Comparison of ENCODE assay signal across 8 cellular contexts in the genomic region with DNA sequence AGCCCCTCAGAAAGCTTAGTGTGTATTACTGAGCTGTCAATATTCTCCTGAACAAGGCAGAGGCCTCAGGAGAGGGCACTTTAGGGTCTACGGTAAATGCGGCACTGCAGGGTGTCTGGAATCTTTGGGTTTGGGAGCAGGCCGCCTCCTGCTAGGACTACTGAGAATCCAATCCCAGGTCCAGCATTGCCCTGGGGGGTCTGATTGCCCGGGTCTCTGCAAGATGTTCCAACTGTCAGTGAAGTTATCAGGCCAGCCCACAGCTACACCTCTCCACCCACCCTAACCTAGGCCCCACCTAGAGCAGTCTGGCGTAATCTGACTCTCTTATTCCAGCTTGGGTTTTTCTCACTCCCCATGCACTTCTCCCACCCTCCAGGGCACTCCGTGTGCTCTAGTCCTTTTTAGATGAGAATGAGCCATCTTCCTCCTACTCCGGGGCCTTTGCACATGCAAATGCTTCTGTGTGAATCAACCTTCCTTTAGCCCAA. TPM values are rescaled to one million over a fixed set of nuclear protein-coding genes. Genes with fewer than 3 reads are reported as not detected.
A peak's percentile ranks its signal among the peaks of the same experiment; 100 is the strongest.
DNase-seq lines count a peak whose midpoint lies in the region; ATAC-seq, FAIRE-seq and TF ChIP-seq lines count a peak whose summit lies in the region.

No MANE protein-coding gene starts in this region.

- TF ChIP-seq RAD21 in HepG2 (CRISPR knock-in tag; IDR thresholded peaks at IDR 0.05): no peak

- POLR2A ChIA-PET in activated CD4-positive, alpha-beta T cell treated with anti-CD3 and anti-CD28 coated beads, Interleukin-2, amount 10 ng/mL, durations not matched to agents 7 days and 5 days (lab: Charles Lee): interaction anchor here (0.7 kb wide), 1 partner anchor 18 kb away, joined by 3 read pairs; no protein-coding TSS in a partner anchor
- POLR2A ChIA-PET in HepG2 (lab: Yijun Ruan, JAX): interaction anchor here (2.9 to 3.8 kb wide), 6 partner anchors 9 to 69 kb away, joined by 13 to 46 read pairs (median 35); no protein-coding TSS in a partner anchor

- H3K4me3 ChIP-seq in HepG2 (replicated peaks in 1 of 3; ENCODE audit: insufficient read depth in 1 of 3, low read depth in 2 of 3, low read length in 3 of 3) (peak overlapping the region in 1 of 3 experiments; percentile 94; a peak in 1 of 6 replicates), thymus (ENCODE audit: low read length) (no peak overlapping the region)

- H3K27me3 ChIP-seq in HepG2 (ENCODE audit: control insufficient read depth in 1 of 2, insufficient read depth in 2 of 2, low read length in 2 of 2) (no peaks in the 10 kb centered on the region; a peak in 1 of 5 replicates), thymus (ENCODE audit: control insufficient read depth, insufficient read depth) (no peaks in the 10 kb centered on the region)

- H3K9me3 ChIP-seq in HepG2 (ENCODE audit: low read length): peaks cover 7% of the 10 kb centered on the region
- no peaks in the 10 kb centered on the region for H3K9me3 ChIP-seq in thymus (ENCODE audit: control insufficient read depth)

- H2AFZ ChIP-seq in HepG2 (ENCODE audit: low read length): no peak overlapping the region

- no peak for DNase-seq in activated CD4-positive, alpha-beta T cell treated with anti-CD3 and anti-CD28 coated beads, Interleukin-2, amount 10 ng/mL, durations not matched to agents 7 days and 5 days
- DNase-seq in activated CD4-positive, alpha-beta T cell treated with anti-CD3 and anti-CD28 coated beads, Interleukin-2, amount 50 U/mL, for 1 hour: no peak
- no peak for DNase-seq in activated naive CD4-positive, alpha-beta T cell treated with anti-CD3 and anti-CD28 coated beads, Interleukin-2, amount 50 U/mL, for 72 hours (ENCODE audit: low spot score in 2 of 2)
- DNase-seq in HepG2 (ENCODE audit: low spot score): no peak
- DNase-seq in posterior vena cava (ENCODE audit: low spot score): no peak
- DNase-seq in GM03348 (ENCODE audit: low spot score): no peak

- in situ Hi-C loops in HepG2 (cut with HindIII; ENCODE audit: extremely low pct_ligation_motif_present, low pct_unique_long_range_greater_than_20kb): no loop called here

- peak overlapping the region; percentile 100 for H3K27ac Mint-ChIP-seq in activated CD4-positive, alpha-beta T cell treated with anti-CD3 and anti-CD28 coated beads, Interleukin-2, amount 10 ng/mL, durations not matched to agents 7 days and 5 days
- peak overlapping the region; percentile 95 to 98 for H3K27ac Mint-ChIP-seq in activated naive CD4-positive, alpha-beta T cell treated with anti-CD3 and anti-CD28 coated beads, Interleukin-2, amount 50 U/mL, for 72 hours

- intact Hi-C loops in HepG2 (cut with micrococcal nuclease; ENCODE audit: unreplicated experiment) (loop anchor here (1.0 kb wide), 1 partner anchor 17 kb away; no protein-coding TSS in a partner anchor), posterior vena cava (cut with DNase I) (loop anchor here in 1 of 2 donors (10.0 kb wide), 1 partner anchor 252 kb away; no protein-coding TSS in a partner anchor)

- WGBS in HepG2 (ENCODE audit: low lambda C conversion rate): 47% methylated on average over 4 of the region's 7 CpGs
- WGBS in thymus: 97% methylated on average over 7 of the region's 7 CpGs

- no peak for TF ChIP-seq EP300 in HepG2 (IDR thresholded peaks at IDR 0.05; ENCODE audit: low read depth in 2 of 2, low read length in 2 of 2)
- no peak for TF ChIP-seq EP300 in HepG2 (CRISPR knock-in tag; IDR thresholded peaks at IDR 0.05; ENCODE audit: borderline replicate concordance)

- H3K9me3 Mint-ChIP-seq in activated CD4-positive, alpha-beta T cell treated with anti-CD3 and anti-CD28 coated beads, Interleukin-2, amount 10 ng/mL, durations not matched to agents 7 days and 5 days: peaks cover 16% of the 10 kb centered on the region
- H3K9me3 Mint-ChIP-seq in activated naive CD4-positive, alpha-beta T cell treated with anti-CD3 and anti-CD28 coated beads, Interleukin-2, amount 50 U/mL, for 72 hours: peaks cover 0 to 14% of the 10 kb centered on the region in 2 donors

- H3K36me3 ChIP-seq in HepG2 (replicated peaks in 1 of 2; ENCODE audit: control insufficient read depth in 1 of 2, insufficient read depth in 2 of 2, low read length in 2 of 2): no peaks in the 10 kb centered on the region
- H3K36me3 ChIP-seq in thymus (ENCODE audit: control insufficient read depth, insufficient read depth): no peaks in the 10 kb centered on the region

- 0 out of 2 replicates have a peak overlapping the region, but pooled peaks have one; percentile 34 for H3K9ac ChIP-seq in HepG2 (ENCODE audit: insufficient read depth, low read depth, low read length)

- peaks cover 39% of the 10 kb centered on the region for H3K4me1 Mint-ChIP-seq in activated CD4-positive, alpha-beta T cell treated with anti-CD3 and anti-CD28 coated beads, Interleukin-2, amount 10 ng/mL, durations not matched to agents 7 days and 5 days

- no TSS peak for BruUV-seq in HepG2 (replicated peaks; lab: Mats Ljungman, UMichigan)

- peaks cover 20% of the 10 kb centered on the region for H3K79me2 ChIP-seq in HepG2 (ENCODE audit: insufficient read depth, low read length)

- H3K27ac ChIP-seq in HepG2 (ENCODE audit: extremely low read length, insufficient read depth, low read length) (no peak overlapping the region), thymus (ENCODE audit: low read depth) (peak overlapping the region; percentile 66)

- H3K36me3 Mint-ChIP-seq in activated CD4-positive, alpha-beta T cell treated with anti-CD3 and anti-CD28 coated beads, Interleukin-2, amount 10 ng/mL, durations not matched to agents 7 days and 5 days (ENCODE audit: low read depth): peaks cover 23% of the 10 kb centered on the region
- H3K36me3 Mint-ChIP-seq in activated naive CD4-positive, alpha-beta T cell treated with anti-CD3 and anti-CD28 coated beads, Interleukin-2, amount 50 U/mL, for 72 hours: peaks cover 15 to 33% of the 10 kb centered on the region in 2 donors

- peak overlapping the region; percentile 88 for H3K4me3 Mint-ChIP-seq in activated CD4-positive, alpha-beta T cell treated with anti-CD3 and anti-CD28 coated beads, Interleukin-2, amount 10 ng/mL, durations not matched to agents 7 days and 5 days

- H3K4me1 ChIP-seq in HepG2 (ENCODE audit: insufficient read depth, low read length) (peaks cover 28% of the 10 kb centered on the region), thymus (ENCODE audit: control insufficient read depth, insufficient read depth, low read length) (peaks cover 8% of the 10 kb centered on the region)

- no peak for ATAC-seq in activated naive CD4-positive, alpha-beta T cell treated with anti-CD3 and anti-CD28 coated beads, Interleukin-2, amount 50 U/mL, for 72 hours
- ATAC-seq in HepG2 (no peak), HG03196 (IDR thresholded peaks at IDR 0.05; ENCODE audit: unreplicated experiment) (no peak)

- H3K4me2 ChIP-seq in HepG2 (ENCODE audit: low read depth, low read length): peak overlapping the region; percentile 96

- TF ChIP-seq CTCF in HepG2 (CRISPR knock-in tag; IDR thresholded peaks at IDR 0.05): no peak

- H3K27me3 Mint-ChIP-seq in activated CD4-positive, alpha-beta T cell treated with anti-CD3 and anti-CD28 coated beads, Interleukin-2, amount 10 ng/mL, durations not matched to agents 7 days and 5 days: peaks cover 2% of the 10 kb centered on the region

- TF ChIP-seq POLR2A in HepG2 (IDR thresholded peaks at IDR 0.05; ENCODE audit: insufficient read depth in 1 of 2, low read depth in 2 of 2, low read length in 2 of 2): no peak

- no peak for FAIRE-seq in HepG2 (lab: Jason Lieb, UNC)

- H4K20me1 ChIP-seq in HepG2 (ENCODE audit: insufficient read depth, low read length): peaks cover 1% of the 10 kb centered on the region

- CTCF ChIA-PET in activated CD4-positive, alpha-beta T cell treated with anti-CD3 and anti-CD28 coated beads, Interleukin-2, amount 10 ng/mL, durations not matched to agents 7 days and 5 days (lab: Charles Lee): interaction anchor here (2.4 kb wide), 1 partner anchor 19 kb away, joined by 17 read pairs; no protein-coding TSS in a partner anchor
- CTCF ChIA-PET in HepG2 (lab: Yijun Ruan, JAX; ENCODE audit: low intra/inter-chr PET ratio, low total read pairs): no interaction called here

TF ChIP-seq in HepG2, 621 proteins besides CTCF, POLR2A, EP300 and RAD21 (continues in another document):
- TF ChIP-seq MAFK (conservative IDR thresholded peaks at IDR 0.05 in 1 of 2, IDR thresholded peaks at IDR 0.05 in 1 of 2; ENCODE audit: low read length in 2 of 2): no peak
- TF ChIP-seq SIX4 (CRISPR knock-in tag; IDR thresholded peaks at IDR 0.05): no peak
- 0 out of 2 replicates have a peak, but pooled peaks have one; percentile 17 for TF ChIP-seq ZNF629 (CRISPR knock-in tag; conservative IDR thresholded peaks at IDR 0.05)
- no peak for TF ChIP-seq ZNF619 (CRISPR knock-in tag; IDR thresholded peaks at IDR 0.05)

RNA-seq across cellular contexts. Expression of gene ZFP36L1, which starts 4.4 kb away (rescaled TPM):
- 10 to 100 TPM; 81.7 to 82.2 TPM for total RNA-seq in activated CD4-positive, alpha-beta T cell treated with anti-CD3 and anti-CD28 coated beads, Interleukin-2, amount 10 ng/mL, durations not matched to agents 7 days and 5 days
- total RNA-seq in activated naive CD4-positive, alpha-beta T cell treated with anti-CD3 and anti-CD28 coated beads, Interleukin-2, amount 50 U/mL, for 72 hours: 100 to 1,000 TPM in 1 of 2 donors, 10 to 100 TPM in 1; 73.4 to 158 TPM
- total RNA-seq in HepG2 (2016; rRNA removed; fragmentation: Illumina TruSeq; extraction: Trizol) (7.4 and 8.4 TPM in 2 replicates), posterior vena cava (100 to 1,000 TPM; 311 to 319 TPM)
- total RNA-seq in HepG2 (2016; cell fraction: cytosol; rRNA removed; fragmentation: Illumina TruSeq; extraction: Trizol; ENCODE audit: low read depth): 2.6 and 3.4 TPM in 2 replicates
- total RNA-seq in HepG2 (2016; cell fraction: insoluble cytoplasmic fraction; rRNA removed; fragmentation: Illumina TruSeq; extraction: Trizol): 7.9 and 8.4 TPM in 2 replicates
- 11.1 and 11.3 TPM in 2 replicates for total RNA-seq in HepG2 (2016; cell fraction: membrane; rRNA removed; fragmentation: Illumina TruSeq; extraction: Trizol)
- 13.8 and 14.1 TPM in 2 replicates for total RNA-seq in HepG2 (2016; cell fraction: nucleus; rRNA removed; fragmentation: Illumina TruSeq; extraction: Trizol)
- polyA plus RNA-seq in HepG2 (2011; rRNA removed) (10.2 and 12.7 TPM in 2 replicates), thymus (109 TPM)
- polyA plus RNA-seq in HepG2 (2011; cell fraction: cytosol; rRNA removed): 11.2 and 18.0 TPM in 2 replicates
- polyA plus RNA-seq in HepG2 (2011; cell fraction: nucleus; rRNA removed): 66.5 and 69.1 TPM in 2 replicates
- 23.2 and 32.2 TPM in 2 replicates for polyA plus RNA-seq in HepG2 (2012)
- 2.7 and 2.8 TPM in 2 replicates for polyA plus RNA-seq in HepG2 (2016; cell fraction: cytosol; fragmentation: Illumina TruSeq; extraction: Trizol; ENCODE audit: low read depth)
- polyA plus RNA-seq in HepG2 (2016; cell fraction: insoluble cytoplasmic fraction; fragmentation: Illumina TruSeq; extraction: Trizol; ENCODE audit: low read depth): 20.7 and 26.8 TPM in 2 replicates
- 9.2 and 10.1 TPM in 2 replicates for polyA plus RNA-seq in HepG2 (2016; cell fraction: membrane; fragmentation: Illumina TruSeq; extraction: Trizol; ENCODE audit: low read depth)
- polyA plus RNA-seq in HepG2 (2016; cell fraction: nucleus; fragmentation: Illumina TruSeq; extraction: Trizol; ENCODE audit: insufficient read depth, low read depth): 53.8 and 57.0 TPM in 2 replicates
- polyA minus RNA-seq in HepG2 (2011; rRNA and poly(A)+ RNA removed; ENCODE audit: low replicate concordance): 8.5 and 26.8 TPM in 2 replicates
- 56.3 and 73.8 TPM in 2 replicates for polyA minus RNA-seq in HepG2 (2011; cell fraction: cytosol; rRNA and poly(A)+ RNA removed)
- 11.8 and 13.8 TPM in 2 replicates for polyA minus RNA-seq in HepG2 (2011; cell fraction: nucleus; rRNA and poly(A)+ RNA removed)
